ENCODE assay signal across 12 cellular contexts in the genomic region with DNA sequence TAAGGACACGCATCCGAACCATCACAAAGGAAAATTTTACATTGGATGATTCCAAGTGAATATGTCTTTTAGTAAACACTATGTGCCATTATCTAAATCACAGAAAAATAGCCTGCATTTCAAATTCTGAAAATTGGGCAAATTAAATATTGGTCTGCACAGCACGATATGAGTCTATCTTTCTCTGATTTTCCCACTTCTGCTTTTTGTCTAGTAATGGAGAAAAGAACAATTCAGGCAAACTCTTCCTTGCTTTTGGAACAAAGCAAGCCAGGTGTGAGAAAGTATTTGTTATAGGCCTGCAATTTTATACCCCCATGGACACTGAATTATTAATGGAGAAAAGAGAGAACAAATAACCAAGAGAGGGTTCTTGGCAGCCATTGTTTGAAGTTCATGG.
A peak's percentile ranks its signal among the peaks of the same experiment; 100 is the strongest.
DNase-seq lines count a peak whose midpoint lies in the region; FAIRE-seq and TF ChIP-seq lines count a peak whose summit lies in the region.
"Had no signal": no experiment of that assay in that cellular context is flagged by ENCODE, and none has a peak within 500 bp of the region (broad histone marks: within the 10 kb centered on the region; RNA-seq: fewer than 3 reads in every experiment).

No MANE protein-coding gene starts in this region.

- CTCF ChIA-PET in mammary epithelial cell (lab: Charles Lee; ENCODE audit: low non-redundant PET): no interaction called here
- CTCF ChIA-PET in H1 (lab: Charles Lee; ENCODE audit: partially characterized antibody): interaction anchor here (0.8 kb wide), 1 partner anchor 21 kb away, joined by 3 read pairs; no protein-coding TSS in a partner anchor

- dilution Hi-C loops in mammary epithelial cell (cut with HindIII; ENCODE audit: low sequenced_read_pairs): no loop called here

- H3K4me2 ChIP-seq in mammary epithelial cell (ENCODE audit: insufficient read depth, low read depth, low read length): no peak overlapping the region
- H3K4me2 ChIP-seq in H1 (ENCODE audit: insufficient read depth in 1 of 2, low read depth in 2 of 2, low read length in 2 of 2): no peak overlapping the region
- H3K4me2 ChIP-seq: BLaER1, GM23338 had no signal

- no peak overlapping the region for H3K23ac ChIP-seq in H1 (ENCODE audit: insufficient read length)

- intact Hi-C loops in mammary epithelial cell (cut with micrococcal nuclease) (loop anchor here (5.0 kb wide), 1 partner anchor 96 kb away; a partner anchor contains a TSS), breast epithelium (cut with DNase I; ENCODE audit: low total_unique reads) (no loop called here)

- H3K23me2 ChIP-seq in H1 (ENCODE audit: low read depth, low read length): no peaks in the 10 kb centered on the region

- no peak overlapping the region; the same call in 1 of the 2 replicates for H2BK5ac ChIP-seq in H1 (ENCODE audit: low read depth, low read length)

- H3K4me1 ChIP-seq in mammary epithelial cell (ENCODE audit: insufficient read depth, low read length): peaks cover 18% of the 10 kb centered on the region
- no peaks in the 10 kb centered on the region for H3K4me1 ChIP-seq in breast epithelium
- peaks cover 0 to 15% (median 10%) of the 10 kb centered on the region in 4 experiments; a peak in 4 of 7 replicates for H3K4me1 ChIP-seq in H1 (replicated peaks in 1 of 4; ENCODE audit: control insufficient read depth in 3 of 4, insufficient read depth in 4 of 4, low read length in 3 of 4)
- H3K4me1 ChIP-seq: HAP-1 had no signal

- H3K79me2 ChIP-seq in mammary epithelial cell (ENCODE audit: insufficient read depth, low read length) (no peaks in the 10 kb centered on the region), H1 (ENCODE audit: control insufficient read depth in 1 of 2, insufficient read depth in 2 of 2, low read length in 2 of 2) (no peaks in the 10 kb centered on the region; a peak in 1 of 4 replicates)

- H3K4ac ChIP-seq in H1 (replicated peaks; ENCODE audit: insufficient read length, low read depth, low read length): no peak overlapping the region

- H3K9ac ChIP-seq in mammary epithelial cell (ENCODE audit: insufficient read depth, low read length) (peak overlapping the region; percentile 2), H1 (replicated peaks in 1 of 4; ENCODE audit: extremely low read depth in 1 of 4, low read depth in 3 of 4, low read length in 3 of 4) (no peak overlapping the region)
- H3K9ac ChIP-seq: BLaER1 had no signal

- POLR2A ChIA-PET in H1 (lab: Charles Lee; ENCODE audit: partially characterized antibody): no interaction called here

- H4K20me1 ChIP-seq in mammary epithelial cell (ENCODE audit: insufficient read depth, low read length) (no peaks in the 10 kb centered on the region), H1 (replicated peaks in 1 of 2; ENCODE audit: control insufficient read depth in 1 of 2, insufficient read depth in 2 of 2, low read length in 2 of 2) (no peaks in the 10 kb centered on the region)
- H4K20me1 ChIP-seq: BLaER1 had no signal

- H2AFZ ChIP-seq in mammary epithelial cell (ENCODE audit: low read depth, low read length): no peak overlapping the region
- no peak overlapping the region for H2AFZ ChIP-seq in H1 (ENCODE audit: low read length)
- H2AFZ ChIP-seq: GM23338 had no signal

- no peak overlapping the region for H4K8ac ChIP-seq in H1 (ENCODE audit: extremely low read depth, insufficient read depth, low read length)

- H4K5ac ChIP-seq in H1 (ENCODE audit: insufficient read length, low read depth, low read length): no peak overlapping the region

- H3K56ac ChIP-seq in H1 (replicated peaks; ENCODE audit: insufficient read length, low read depth, low read length): no peak overlapping the region

- H3K79me1 ChIP-seq in H1 (ENCODE audit: low read depth, low read length): no peaks in the 10 kb centered on the region

- H2BK15ac ChIP-seq in H1 (ENCODE audit: low read length): no peak overlapping the region

- no peak overlapping the region for H2BK12ac ChIP-seq in H1 (ENCODE audit: low read depth, low read length)

- no peak overlapping the region for H3K27ac ChIP-seq in mammary epithelial cell (ENCODE audit: insufficient read depth, low read depth, low read length)
- H3K27ac ChIP-seq in breast epithelium: no peak overlapping the region
- no peak overlapping the region for H3K27ac ChIP-seq in H1 (ENCODE audit: low read depth, low read length)
- no peak overlapping the region for H3K27ac ChIP-seq in WERI-Rb-1
- H3K27ac ChIP-seq: BLaER1, C4-2B had no signal

- H3K14ac ChIP-seq in H1 (ENCODE audit: insufficient read length): no peak overlapping the region

- FAIRE-seq in GM12891 (lab: Jason Lieb, UNC) (no peak), H1 (lab: Jason Lieb, UNC) (no peak)

- no peak for TF ChIP-seq POLR2A in breast epithelium (IDR thresholded peaks at IDR 0.05)
- TF ChIP-seq POLR2A in GM12891 (IDR thresholded peaks at IDR 0.05; ENCODE audit: low read depth, low read length): no peak
- TF ChIP-seq POLR2A in H1 (IDR thresholded peaks at IDR 0.05; ENCODE audit: control extremely low read depth in 1 of 2, low read depth in 2 of 2, low read length in 2 of 2): no peak

- in situ Hi-C loops in mammary epithelial cell (cut with MboI; ENCODE audit: low sequenced_read_pairs in 2 of 2): no loop called here

- no peak for TF ChIP-seq EP300 in H1 (IDR thresholded peaks at IDR 0.05; ENCODE audit: borderline replicate concordance in 1 of 2, low read depth in 2 of 2, low read length in 2 of 2)

- H3K36me3 ChIP-seq in mammary epithelial cell (ENCODE audit: insufficient read depth, low read length) (no peaks in the 10 kb centered on the region), breast epithelium (no peaks in the 10 kb centered on the region), H1 (ENCODE audit: control insufficient read depth in 2 of 4, insufficient read depth in 4 of 4, low read length in 3 of 4) (peaks cover 2 to 28% (median 10%) of the 10 kb centered on the region in 4 experiments; a peak in 6 of 8 replicates), WERI-Rb-1 (peaks cover 35% of the 10 kb centered on the region)

- H3K9me3 ChIP-seq in mammary epithelial cell (replicated peaks; ENCODE audit: insufficient read depth, low read length) (no peaks in the 10 kb centered on the region), breast epithelium (no peaks in the 10 kb centered on the region), H1 (ENCODE audit: insufficient read depth in 2 of 2, low read depth in 1 of 2, low read length in 1 of 2) (no peaks in the 10 kb centered on the region), WERI-Rb-1 (ENCODE audit: severe bottlenecking) (no peaks in the 10 kb centered on the region)
- H3K9me3 ChIP-seq: BLaER1, HAP-1 had no signal

- 90% methylated on average over 3 of the region's 3 CpGs for WGBS in mammary epithelial cell (ENCODE audit: low coverage, missing lambda C conversion rate)
- WGBS in H1 (ENCODE audit: extremely low coverage in 1 of 2, insufficient coverage in 1 of 2, insufficient read length in 1 of 2, insufficient replicate concordance in 2 of 2, low coverage in 1 of 2, low lambda C conversion rate in 2 of 2, missing lambda C conversion rate in 1 of 2), 2 experiments: 94% methylated on average over 3 of the region's 3 CpGs; no CpG with 5 or more reads in 1 of the 2 experiments

- no peak overlapping the region for H3K18ac ChIP-seq in H1 (ENCODE audit: extremely low read depth, low read length)

- no peak overlapping the region for H4K91ac ChIP-seq in H1 (replicated peaks; ENCODE audit: insufficient read length, low read length)

- no peak for TF ChIP-seq RAD21 in H1 (IDR thresholded peaks at IDR 0.05 in 1 of 2, conservative IDR thresholded peaks at IDR 0.05 in 1 of 2; ENCODE audit: low read depth in 2 of 2, low read length in 2 of 2)

- H2AK5ac ChIP-seq in H1 (ENCODE audit: low read depth, low read length): no peak overlapping the region

- TF ChIP-seq CTCF in mammary epithelial cell (conservative IDR thresholded peaks at IDR 0.05 in 1 of 2, IDR thresholded peaks at IDR 0.05 in 1 of 2; ENCODE audit: extremely low read depth in 1 of 2, insufficient read depth in 1 of 2, low read depth in 1 of 2, low read length in 2 of 2) (no peak), breast epithelium (IDR thresholded peaks at IDR 0.05) (no peak), H1 (IDR thresholded peaks at IDR 0.05; ENCODE audit: control extremely low read depth in 1 of 3, insufficient read depth in 1 of 3, low read depth in 1 of 3, low read length in 3 of 3) (no peak), WERI-Rb-1 (IDR thresholded peaks at IDR 0.05; ENCODE audit: low read depth, low read length) (no peak)

- H2BK20ac ChIP-seq in H1 (ENCODE audit: low read length): peak overlapping the region; percentile 62; the same call in 1 of the 2 replicates

- BruUV-seq in mammary epithelial cell (replicated peaks; lab: Mats Ljungman, UMichigan): no TSS peak

- H3K4me3 ChIP-seq in mammary epithelial cell (replicated peaks in 1 of 3; ENCODE audit: insufficient read depth in 1 of 3, low read depth in 2 of 3, low read length in 3 of 3): no peak overlapping the region
- no peak overlapping the region for H3K4me3 ChIP-seq in breast epithelium
- no peak overlapping the region for H3K4me3 ChIP-seq in H1 (ENCODE audit: extremely low read depth in 1 of 4, insufficient read depth in 2 of 4, low read depth in 3 of 4, low read length in 4 of 4)
- H3K4me3 ChIP-seq in WERI-Rb-1 (ENCODE audit: low read depth, low read length): no peak overlapping the region
- H3K4me3 ChIP-seq: BLaER1, GM23338, HAP-1 had no signal

- H2BK120ac ChIP-seq in H1 (replicated peaks; ENCODE audit: low read depth, low read length): no peak overlapping the region

- DNase-seq in mammary epithelial cell (no peak), breast epithelium (ENCODE audit: low spot score in 2 of 2) (no peak), GM12891 (ENCODE audit: insufficient read length, low spot score) (no peak), H1 (ENCODE audit: low read depth in 1 of 2, low spot score in 2 of 2) (no peak), NCI-H510A treated with DMSO at 0.1 percent for 48 hours (lab: John Stamatoyannopoulos, UW) (no peak), WERI-Rb-1 (no peak)
- DNase-seq: CD8-positive, alpha-beta T cell; GF-D8 had no signal

- H3K27me3 ChIP-seq in mammary epithelial cell (ENCODE audit: insufficient read depth, low read length) (no peaks in the 10 kb centered on the region), breast epithelium (no peaks in the 10 kb centered on the region), H1 (replicated peaks in 1 of 4; ENCODE audit: control insufficient read depth in 3 of 4, extremely low read depth in 1 of 4, insufficient read depth in 3 of 4, low read length in 3 of 4) (no peaks in the 10 kb centered on the region), WERI-Rb-1 (ENCODE audit: insufficient read depth, low read depth, severe bottlenecking) (no peaks in the 10 kb centered on the region)
- H3K27me3 ChIP-seq: BLaER1 had no signal

TF ChIP-seq in GM12891, 5 proteins besides CTCF, POLR2A, EP300 and RAD21:
- TF ChIP-seq POU2F2 (IDR thresholded peaks at IDR 0.05; ENCODE audit: low read depth, low read length) (no peak), SPI1 (IDR thresholded peaks at IDR 0.05; ENCODE audit: low read depth, low read length) (peak; percentile 85)

TF ChIP-seq in H1, 55 proteins besides CTCF, POLR2A, EP300 and RAD21 (continues in another document):
- TF ChIP-seq HDAC6 (IDR thresholded peaks at IDR 0.05; ENCODE audit: low read depth, low read length) (no peak), ASH2L (IDR thresholded peaks at IDR 0.05; ENCODE audit: low read length) (no peak), MAFK (IDR thresholded peaks at IDR 0.05; ENCODE audit: low read depth, low read length) (no peak), CBX5 (IDR thresholded peaks at IDR 0.05; ENCODE audit: low read depth, low read length) (no peak)
